ENCODE assay signal across 2 cellular contexts in the genomic region with DNA sequence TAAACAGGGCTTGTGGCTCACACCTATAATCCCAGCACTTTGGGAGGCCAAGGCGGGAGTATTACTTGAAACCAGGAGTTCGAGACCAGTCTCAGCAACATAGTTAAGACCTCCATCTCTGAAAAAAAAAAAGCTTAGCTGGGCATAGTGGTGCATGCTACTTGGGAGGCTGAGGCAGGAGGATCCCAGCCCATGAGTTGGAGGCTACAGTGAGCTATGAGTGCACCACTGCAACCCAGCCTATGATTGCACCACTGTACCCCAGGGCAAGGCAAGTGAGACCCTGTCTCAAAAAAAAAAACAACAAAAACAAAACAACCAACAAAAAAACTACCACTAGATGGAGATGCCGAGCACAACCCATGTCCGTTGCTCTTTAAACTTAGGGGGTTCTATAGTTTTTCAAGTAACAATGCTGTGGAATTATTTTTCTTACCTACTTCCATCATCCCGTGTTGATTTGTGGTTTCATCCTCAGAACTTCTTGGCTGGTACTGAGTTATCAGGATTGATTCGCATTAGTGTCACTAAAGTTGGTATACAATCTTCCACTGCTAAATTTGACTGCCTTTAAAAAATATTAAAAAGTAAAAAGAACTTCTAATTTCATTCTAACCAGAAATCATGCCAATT.
TF ChIP-seq lines count a peak whose summit lies in the region.

No MANE protein-coding gene starts in this region.

TF ChIP-seq in A549, 52 proteins besides CTCF, POLR2A, EP300 and RAD21:
- no peak for TF ChIP-seq RNF2 (IDR thresholded peaks at IDR 0.05; ENCODE audit: borderline replicate concordance, low read depth)
- peak; percentile 68 for TF ChIP-seq SMC3 (IDR thresholded peaks at IDR 0.05)

TF ChIP-seq in K562, 482 proteins besides CTCF, POLR2A, EP300 and RAD21 (continues in another document):
- TF ChIP-seq CEBPG (CRISPR knock-in tag; IDR thresholded peaks at IDR 0.05): peak; percentile 39; the same call in 1 of the 2 replicates
- TF ChIP-seq CEBPG (tag; conservative IDR thresholded peaks at IDR 0.05 in 1 of 2, IDR thresholded peaks at IDR 0.05 in 1 of 2): no peak
- no peak for TF ChIP-seq NBN (IDR thresholded peaks at IDR 0.05; ENCODE audit: low read depth)
- peak; percentile 54; the same call in 1 of the 2 replicates for TF ChIP-seq HDAC2 (IDR thresholded peaks at IDR 0.05)
- TF ChIP-seq, protein P1, sequence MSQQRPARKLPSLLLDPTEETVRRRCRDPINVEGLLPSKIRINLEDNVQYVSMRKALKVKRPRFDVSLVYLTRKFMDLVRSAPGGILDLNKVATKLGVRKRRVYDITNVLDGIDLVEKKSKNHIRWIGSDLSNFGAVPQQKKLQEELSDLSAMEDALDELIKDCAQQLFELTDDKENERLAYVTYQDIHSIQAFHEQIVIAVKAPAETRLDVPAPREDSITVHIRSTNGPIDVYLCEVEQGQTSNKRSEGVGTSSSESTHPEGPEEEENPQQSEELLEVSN (IDR thresholded peaks at IDR 0.05; ENCODE audit: borderline replicate concordance in 1 of 2, extremely low read depth in 1 of 2, insufficient read depth in 1 of 2, insufficient read length in 1 of 2, low read depth in 1 of 2, low read length in 1 of 2, poor library complexity in 1 of 2, severe bottlenecking in 1 of 2): no peak
- TF ChIP-seq, protein P2, sequence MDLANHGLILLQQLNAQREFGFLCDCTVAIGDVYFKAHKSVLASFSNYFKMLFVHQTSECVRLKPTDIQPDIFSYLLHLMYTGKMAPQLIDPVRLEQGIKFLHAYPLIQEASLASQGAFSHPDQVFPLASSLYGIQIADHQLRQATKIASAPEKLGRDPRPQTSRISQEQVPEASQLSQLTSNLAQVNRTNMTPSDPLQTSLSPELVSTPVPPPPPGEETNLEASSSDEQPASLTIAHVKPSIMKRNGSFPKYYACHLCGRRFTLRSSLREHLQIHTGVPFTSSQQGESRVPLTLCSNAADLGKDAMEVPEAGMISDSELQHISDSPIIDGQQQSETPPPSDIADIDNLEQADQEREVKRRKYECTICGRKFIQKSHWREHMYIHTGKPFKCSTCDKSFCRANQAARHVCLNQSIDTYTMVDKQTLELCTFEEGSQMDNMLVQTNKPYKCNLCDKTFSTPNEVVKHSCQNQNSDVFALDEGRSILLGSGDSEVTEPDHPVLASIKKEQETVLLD (IDR thresholded peaks at IDR 0.05): 0 out of 2 replicates have a peak, but pooled peaks have one; percentile 36
- peak; percentile 82 for TF ChIP-seq CC2D1A (IDR thresholded peaks at IDR 0.05)
- no peak for TF ChIP-seq IRF2 (CRISPR knock-in tag; IDR thresholded peaks at IDR 0.05)
- no peak for TF ChIP-seq ZNF133 (CRISPR knock-in tag; IDR thresholded peaks at IDR 0.05)
- TF ChIP-seq CHD4 (IDR thresholded peaks at IDR 0.05; ENCODE audit: insufficient read depth, insufficient replicate concordance, low read depth, low read length, poor library complexity, severe bottlenecking): peak; percentile 56
- TF ChIP-seq, protein P3, sequence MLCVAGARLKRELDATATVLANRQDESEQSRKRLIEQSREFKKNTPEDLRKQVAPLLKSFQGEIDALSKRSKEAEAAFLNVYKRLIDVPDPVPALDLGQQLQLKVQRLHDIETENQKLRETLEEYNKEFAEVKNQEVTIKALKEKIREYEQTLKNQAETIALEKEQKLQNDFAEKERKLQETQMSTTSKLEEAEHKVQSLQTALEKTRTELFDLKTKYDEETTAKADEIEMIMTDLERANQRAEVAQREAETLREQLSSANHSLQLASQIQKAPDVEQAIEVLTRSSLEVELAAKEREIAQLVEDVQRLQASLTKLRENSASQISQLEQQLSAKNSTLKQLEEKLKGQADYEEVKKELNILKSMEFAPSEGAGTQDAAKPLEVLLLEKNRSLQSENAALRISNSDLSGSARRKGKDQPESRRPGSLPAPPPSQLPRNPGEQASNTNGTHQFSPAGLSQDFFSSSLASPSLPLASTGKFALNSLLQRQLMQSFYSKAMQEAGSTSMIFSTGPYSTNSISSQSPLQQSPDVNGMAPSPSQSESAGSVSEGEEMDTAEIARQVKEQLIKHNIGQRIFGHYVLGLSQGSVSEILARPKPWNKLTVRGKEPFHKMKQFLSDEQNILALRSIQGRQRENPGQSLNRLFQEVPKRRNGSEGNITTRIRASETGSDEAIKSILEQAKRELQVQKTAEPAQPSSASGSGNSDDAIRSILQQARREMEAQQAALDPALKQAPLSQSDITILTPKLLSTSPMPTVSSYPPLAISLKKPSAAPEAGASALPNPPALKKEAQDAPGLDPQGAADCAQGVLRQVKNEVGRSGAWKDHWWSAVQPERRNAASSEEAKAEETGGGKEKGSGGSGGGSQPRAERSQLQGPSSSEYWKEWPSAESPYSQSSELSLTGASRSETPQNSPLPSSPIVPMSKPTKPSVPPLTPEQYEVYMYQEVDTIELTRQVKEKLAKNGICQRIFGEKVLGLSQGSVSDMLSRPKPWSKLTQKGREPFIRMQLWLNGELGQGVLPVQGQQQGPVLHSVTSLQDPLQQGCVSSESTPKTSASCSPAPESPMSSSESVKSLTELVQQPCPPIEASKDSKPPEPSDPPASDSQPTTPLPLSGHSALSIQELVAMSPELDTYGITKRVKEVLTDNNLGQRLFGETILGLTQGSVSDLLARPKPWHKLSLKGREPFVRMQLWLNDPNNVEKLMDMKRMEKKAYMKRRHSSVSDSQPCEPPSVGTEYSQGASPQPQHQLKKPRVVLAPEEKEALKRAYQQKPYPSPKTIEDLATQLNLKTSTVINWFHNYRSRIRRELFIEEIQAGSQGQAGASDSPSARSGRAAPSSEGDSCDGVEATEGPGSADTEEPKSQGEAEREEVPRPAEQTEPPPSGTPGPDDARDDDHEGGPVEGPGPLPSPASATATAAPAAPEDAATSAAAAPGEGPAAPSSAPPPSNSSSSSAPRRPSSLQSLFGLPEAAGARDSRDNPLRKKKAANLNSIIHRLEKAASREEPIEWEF (CRISPR knock-in tag; IDR thresholded peaks at IDR 0.05): no peak
- TF ChIP-seq, protein P4, sequence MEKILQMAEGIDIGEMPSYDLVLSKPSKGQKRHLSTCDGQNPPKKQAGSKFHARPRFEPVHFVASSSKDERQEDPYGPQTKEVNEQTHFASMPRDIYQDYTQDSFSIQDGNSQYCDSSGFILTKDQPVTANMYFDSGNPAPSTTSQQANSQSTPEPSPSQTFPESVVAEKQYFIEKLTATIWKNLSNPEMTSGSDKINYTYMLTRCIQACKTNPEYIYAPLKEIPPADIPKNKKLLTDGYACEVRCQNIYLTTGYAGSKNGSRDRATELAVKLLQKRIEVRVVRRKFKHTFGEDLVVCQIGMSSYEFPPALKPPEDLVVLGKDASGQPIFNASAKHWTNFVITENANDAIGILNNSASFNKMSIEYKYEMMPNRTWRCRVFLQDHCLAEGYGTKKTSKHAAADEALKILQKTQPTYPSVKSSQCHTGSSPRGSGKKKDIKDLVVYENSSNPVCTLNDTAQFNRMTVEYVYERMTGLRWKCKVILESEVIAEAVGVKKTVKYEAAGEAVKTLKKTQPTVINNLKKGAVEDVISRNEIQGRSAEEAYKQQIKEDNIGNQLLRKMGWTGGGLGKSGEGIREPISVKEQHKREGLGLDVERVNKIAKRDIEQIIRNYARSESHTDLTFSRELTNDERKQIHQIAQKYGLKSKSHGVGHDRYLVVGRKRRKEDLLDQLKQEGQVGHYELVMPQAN (IDR thresholded peaks at IDR 0.05; ENCODE audit: borderline replicate concordance): peak; percentile 31; the same call in 1 of the 2 replicates
- no peak for TF ChIP-seq ZNF41 (CRISPR knock-in tag; conservative IDR thresholded peaks at IDR 0.05)
- TF ChIP-seq SIX5 (IDR thresholded peaks at IDR 0.05; ENCODE audit: borderline replicate concordance in 1 of 2, insufficient read depth in 1 of 2, low read depth in 1 of 2, low read length in 2 of 2): no peak
- TF ChIP-seq, protein P5, sequence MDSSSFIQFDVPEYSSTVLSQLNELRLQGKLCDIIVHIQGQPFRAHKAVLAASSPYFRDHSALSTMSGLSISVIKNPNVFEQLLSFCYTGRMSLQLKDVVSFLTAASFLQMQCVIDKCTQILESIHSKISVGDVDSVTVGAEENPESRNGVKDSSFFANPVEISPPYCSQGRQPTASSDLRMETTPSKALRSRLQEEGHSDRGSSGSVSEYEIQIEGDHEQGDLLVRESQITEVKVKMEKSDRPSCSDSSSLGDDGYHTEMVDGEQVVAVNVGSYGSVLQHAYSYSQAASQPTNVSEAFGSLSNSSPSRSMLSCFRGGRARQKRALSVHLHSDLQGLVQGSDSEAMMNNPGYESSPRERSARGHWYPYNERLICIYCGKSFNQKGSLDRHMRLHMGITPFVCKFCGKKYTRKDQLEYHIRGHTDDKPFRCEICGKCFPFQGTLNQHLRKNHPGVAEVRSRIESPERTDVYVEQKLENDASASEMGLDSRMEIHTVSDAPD (CRISPR knock-in tag; IDR thresholded peaks at IDR 0.05): no peak
- 0 out of 2 replicates have a peak, but pooled peaks have one; percentile 24 for TF ChIP-seq EHMT2 (IDR thresholded peaks at IDR 0.05)
- TF ChIP-seq, protein P6, sequence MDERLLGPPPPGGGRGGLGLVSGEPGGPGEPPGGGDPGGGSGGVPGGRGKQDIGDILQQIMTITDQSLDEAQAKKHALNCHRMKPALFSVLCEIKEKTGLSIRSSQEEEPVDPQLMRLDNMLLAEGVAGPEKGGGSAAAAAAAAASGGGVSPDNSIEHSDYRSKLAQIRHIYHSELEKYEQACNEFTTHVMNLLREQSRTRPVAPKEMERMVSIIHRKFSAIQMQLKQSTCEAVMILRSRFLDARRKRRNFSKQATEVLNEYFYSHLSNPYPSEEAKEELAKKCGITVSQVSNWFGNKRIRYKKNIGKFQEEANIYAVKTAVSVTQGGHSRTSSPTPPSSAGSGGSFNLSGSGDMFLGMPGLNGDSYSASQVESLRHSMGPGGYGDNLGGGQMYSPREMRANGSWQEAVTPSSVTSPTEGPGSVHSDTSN (CRISPR knock-in tag; IDR thresholded peaks at IDR 0.05; ENCODE audit: low read depth): no peak
- TF ChIP-seq, protein P6 (tag; conservative IDR thresholded peaks at IDR 0.05; ENCODE audit: low read depth): 0 out of 2 replicates have a peak, but pooled peaks have one; percentile 11
- TF ChIP-seq, protein P7, sequence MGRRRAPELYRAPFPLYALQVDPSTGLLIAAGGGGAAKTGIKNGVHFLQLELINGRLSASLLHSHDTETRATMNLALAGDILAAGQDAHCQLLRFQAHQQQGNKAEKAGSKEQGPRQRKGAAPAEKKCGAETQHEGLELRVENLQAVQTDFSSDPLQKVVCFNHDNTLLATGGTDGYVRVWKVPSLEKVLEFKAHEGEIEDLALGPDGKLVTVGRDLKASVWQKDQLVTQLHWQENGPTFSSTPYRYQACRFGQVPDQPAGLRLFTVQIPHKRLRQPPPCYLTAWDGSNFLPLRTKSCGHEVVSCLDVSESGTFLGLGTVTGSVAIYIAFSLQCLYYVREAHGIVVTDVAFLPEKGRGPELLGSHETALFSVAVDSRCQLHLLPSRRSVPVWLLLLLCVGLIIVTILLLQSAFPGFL (CRISPR knock-in tag; IDR thresholded peaks at IDR 0.05): peak; percentile 29; the same call in 1 of the 2 replicates
- TF ChIP-seq KAT8 (IDR thresholded peaks at IDR 0.05; ENCODE audit: low read depth): no peak
- peak; percentile 52 for TF ChIP-seq NCOA4 (IDR thresholded peaks at IDR 0.05; ENCODE audit: partially characterized antibody)
- TF ChIP-seq KLF16 (IDR thresholded peaks at IDR 0.05): peak; percentile 38; the same call in 1 of the 2 replicates
- TF ChIP-seq ARID1B (IDR thresholded peaks at IDR 0.05): no peak
- TF ChIP-seq TBP (optimal IDR thresholded peaks at IDR 0.05; ENCODE audit: low read depth, low read length): no peak
- TF ChIP-seq ILF3 (IDR thresholded peaks at IDR 0.05; ENCODE audit: borderline replicate concordance): 0 out of 2 replicates have a peak, but pooled peaks have one; percentile 71
- 0 out of 2 replicates have a peak, but pooled peaks have one; percentile 23 for TF ChIP-seq SMARCA4 (IDR thresholded peaks at IDR 0.05)
- TF ChIP-seq MYC (IDR thresholded peaks at IDR 0.05; ENCODE audit: low read depth, low read length): no peak
- TF ChIP-seq MYC (CRISPR knock-in tag; IDR thresholded peaks at IDR 0.05; ENCODE audit: borderline replicate concordance, low read depth): no peak
- peak; percentile 81 for TF ChIP-seq FOXM1 (IDR thresholded peaks at IDR 0.05; ENCODE audit: low read depth)
- no peak for TF ChIP-seq FOXM1 (CRISPR knock-in tag; IDR thresholded peaks at IDR 0.05; ENCODE audit: low read depth)
- no peak for TF ChIP-seq PRMT5 (CRISPR knock-in tag; IDR thresholded peaks at IDR 0.05)
- no peak for TF ChIP-seq MXI1 (IDR thresholded peaks at IDR 0.05; ENCODE audit: low read depth, low read length)
- TF ChIP-seq SP1 (CRISPR knock-in tag; IDR thresholded peaks at IDR 0.05): 0 out of 2 replicates have a peak, but pooled peaks have one; percentile 59
- 0 out of 2 replicates have a peak, but pooled peaks have one; percentile 16 for TF ChIP-seq ARID2 (IDR thresholded peaks at IDR 0.05)
- TF ChIP-seq ZC3H8 (IDR thresholded peaks at IDR 0.05): no peak
- TF ChIP-seq ZNF134 (CRISPR knock-in tag; conservative IDR thresholded peaks at IDR 0.05): no peak
- no peak for TF ChIP-seq CAMTA2 (CRISPR knock-in tag; conservative IDR thresholded peaks at IDR 0.05)
- TF ChIP-seq, protein P8, sequence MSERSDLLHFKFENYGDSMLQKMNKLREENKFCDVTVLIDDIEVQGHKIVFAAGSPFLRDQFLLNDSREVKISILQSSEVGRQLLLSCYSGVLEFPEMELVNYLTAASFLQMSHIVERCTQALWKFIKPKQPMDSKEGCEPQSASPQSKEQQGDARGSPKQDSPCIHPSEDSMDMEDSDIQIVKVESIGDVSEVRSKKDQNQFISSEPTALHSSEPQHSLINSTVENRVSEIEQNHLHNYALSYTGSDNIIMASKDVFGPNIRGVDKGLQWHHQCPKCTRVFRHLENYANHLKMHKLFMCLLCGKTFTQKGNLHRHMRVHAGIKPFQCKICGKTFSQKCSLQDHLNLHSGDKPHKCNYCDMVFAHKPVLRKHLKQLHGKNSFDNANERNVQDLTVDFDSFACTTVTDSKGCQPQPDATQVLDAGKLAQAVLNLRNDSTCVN (CRISPR knock-in tag; IDR thresholded peaks at IDR 0.05): no peak
- TF ChIP-seq FOXA3 (CRISPR knock-in tag; conservative IDR thresholded peaks at IDR 0.05 in 1 of 2, IDR thresholded peaks at IDR 0.05 in 1 of 2): no peak; a peak in 1 of 4 replicates
- peak; percentile 61 for TF ChIP-seq BRD9 (IDR thresholded peaks at IDR 0.05; ENCODE audit: low read depth, partially characterized antibody)
- TF ChIP-seq SNIP1 (IDR thresholded peaks at IDR 0.05; ENCODE audit: low read depth): no peak
- TF ChIP-seq TARDBP (IDR thresholded peaks at IDR 0.05): peak; percentile 16; the same call in 1 of the 2 replicates
- TF ChIP-seq FOXK2 (conservative IDR thresholded peaks at IDR 0.05 in 1 of 2, IDR thresholded peaks at IDR 0.05 in 1 of 2; ENCODE audit: low read depth in 2 of 2): peak; percentile 65 to 71; a peak in 2 of 4 replicates
- TF ChIP-seq FOSL1 (tag; conservative IDR thresholded peaks at IDR 0.05): no peak
- TF ChIP-seq BCOR (IDR thresholded peaks at IDR 0.05): peak; percentile 40; the same call in 1 of the 2 replicates
